In the genomic region with DNA sequence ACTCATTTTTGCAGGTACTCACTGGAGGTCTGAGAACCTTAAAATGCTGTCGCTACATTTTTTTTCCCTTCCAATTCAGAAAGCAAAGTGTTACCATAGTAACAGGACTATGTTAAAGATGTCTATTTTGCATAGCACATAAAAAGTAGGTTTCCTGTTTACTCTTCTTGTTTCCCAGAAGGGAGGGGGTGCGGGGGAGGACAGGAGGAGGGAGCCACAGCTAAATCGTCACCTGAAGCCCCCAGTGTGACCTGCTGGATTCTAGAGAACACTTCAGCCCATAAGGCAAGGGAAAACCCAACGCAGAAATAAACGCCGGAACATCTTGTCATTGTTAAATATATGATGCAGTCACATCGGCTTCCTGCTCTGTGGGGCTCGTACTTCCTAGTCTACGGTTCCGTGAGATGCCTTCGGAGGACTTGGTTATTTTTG, we compare ENCODE assay signal across 13 cellular contexts. TPM values are rescaled to one million over a fixed set of nuclear protein-coding genes. Genes with fewer than 3 reads are reported as not detected.
DNase-seq lines count a peak whose midpoint lies in the region; ATAC-seq and TF ChIP-seq lines count a peak whose summit lies in the region.
"Had no signal": no experiment of that assay in that cellular context is flagged by ENCODE, and none has a peak within 500 bp of the region (broad histone marks: within the 10 kb centered on the region; RNA-seq: fewer than 3 reads in every experiment).

No MANE protein-coding gene starts in this region.

- no peaks in the 10 kb centered on the region for H3K27me3 ChIP-seq in foreskin keratinocyte
- H3K27me3 ChIP-seq: gastrocnemius medialis had no signal

- no peaks in the 10 kb centered on the region for H3K4me1 ChIP-seq in foreskin keratinocyte

- peak overlapping the region; percentile 55 to 58 for H3K4me3 Mint-ChIP-seq in stimulated activated naive CD8-positive, alpha-beta T cell treated with anti-CD3 and anti-CD28 coated beads, Interleukin-15, amount 100 ng/mL, for 72 hours

- no peak for TF ChIP-seq POLR2A in erythroblast (IDR thresholded peaks at IDR 0.05; ENCODE audit: low read length)

- peaks cover 31% of the 10 kb centered on the region for H3K4me1 Mint-ChIP-seq in stimulated activated naive CD8-positive, alpha-beta T cell treated with anti-CD3 and anti-CD28 coated beads, Interleukin-15, amount 100 ng/mL, for 72 hours

- peaks cover 83% of the 10 kb centered on the region for H3K27me3 Mint-ChIP-seq in stimulated activated naive CD8-positive, alpha-beta T cell treated with anti-CD3 and anti-CD28 coated beads, Interleukin-15, amount 100 ng/mL, for 72 hours

- ATAC-seq in HG03159 (IDR thresholded peaks at IDR 0.05; ENCODE audit: unreplicated experiment): peak; percentile 38
- ATAC-seq in stimulated activated naive CD8-positive, alpha-beta T cell treated with anti-CD3 and anti-CD28 coated beads, Interleukin-15, amount 100 ng/mL, for 72 hours: no peak
- ATAC-seq in foreskin keratinocyte: no peak
- ATAC-seq: gastrocnemius medialis, lower lobe of right lung had no signal

- H3K27ac ChIP-seq in foreskin keratinocyte: no peak overlapping the region
- H3K27ac ChIP-seq: lower lobe of right lung had no signal

- H3K9me3 Mint-ChIP-seq in stimulated activated naive CD8-positive, alpha-beta T cell treated with anti-CD3 and anti-CD28 coated beads, Interleukin-15, amount 100 ng/mL, for 72 hours: no peaks in the 10 kb centered on the region

- TF ChIP-seq CTCF in foreskin keratinocyte (conservative IDR thresholded peaks at IDR 0.05): no peak

- peak; percentile 2 for DNase-seq in activated effector memory CD4-positive, alpha-beta T cell treated with Interleukin-2 at 50 U/mL for 16 hours
- DNase-seq in activated effector memory CD4-positive, alpha-beta T cell treated with anti-CD3 and anti-CD28 coated beads, Interleukin-2, amount 50 U/mL, for 16 hours: no peak
- peak; percentile 32 for DNase-seq in central memory CD4-positive, alpha-beta T cell
- DNase-seq in stimulated activated naive CD8-positive, alpha-beta T cell treated with anti-CD3 and anti-CD28 coated beads, Interleukin-15, amount 100 ng/mL, for 72 hours: no peak
- DNase-seq in foreskin keratinocyte (no peak), erythroblast (lab: John Stamatoyannopoulos, UW) (no peak), 8988T (no peak)
- DNase-seq: activated CD8-positive, alpha-beta memory T cell treated with anti-CD3 and anti-CD28 coated beads, Interleukin-2, amount 50 U/mL, for 4 hours; gastrocnemius medialis; lower lobe of right lung; NCI-H1436 treated with DMSO at 0.1 percent for 48 hours; retina had no signal

- no peak overlapping the region for H3K27ac Mint-ChIP-seq in stimulated activated naive CD8-positive, alpha-beta T cell treated with anti-CD3 and anti-CD28 coated beads, Interleukin-15, amount 100 ng/mL, for 72 hours

RNA-seq across cellular contexts. Expression of a gene that starts 44.6 kb away (rescaled TPM):
- total RNA-seq in foreskin keratinocyte: 65.1 and 66.2 TPM in 2 replicates
- polyA plus RNA-seq in foreskin keratinocyte: 21.9 and 23.7 TPM in 2 replicates

Comparison
In these comparisons a context has a peak if more than half of its experiments do, and no peak if none do; other contexts are left out.
1. DNase-seq: peak in activated effector memory CD4-positive, alpha-beta T cell treated with Interleukin-2 at 50 U/mL for 16 hours (single experiment) and central memory CD4-positive, alpha-beta T cell (single experiment); none in activated effector memory CD4-positive, alpha-beta T cell treated with anti-CD3 and anti-CD28 coated beads, Interleukin-2, amount 50 U/mL, for 16 hours (single experiment), stimulated activated naive CD8-positive, alpha-beta T cell treated with anti-CD3 and anti-CD28 coated beads, Interleukin-15, amount 100 ng/mL, for 72 hours (0 of 2), foreskin keratinocyte (0 of 2), erythroblast (0 of 2) and 8988T (single experiment).